Comparison of ENCODE assay signal across 26 cellular contexts in the genomic region with DNA sequence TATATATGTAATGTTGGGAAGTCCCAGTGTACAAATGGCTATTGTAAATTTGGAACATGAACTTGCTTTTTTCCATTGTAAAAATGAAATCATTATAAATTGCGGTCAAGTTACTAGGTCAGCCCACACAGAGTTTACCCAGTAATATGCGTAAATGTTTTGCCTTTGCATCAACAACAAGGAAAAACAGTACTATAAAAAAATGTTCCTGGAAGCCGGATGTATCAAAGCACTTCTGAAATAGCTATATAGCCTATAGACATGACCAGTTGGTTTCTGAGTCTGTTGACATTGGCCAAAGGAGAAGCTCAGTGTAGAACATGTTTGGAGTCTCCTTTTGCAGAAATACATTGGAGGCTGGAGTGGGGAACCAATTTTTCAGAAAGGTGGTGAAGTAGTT. TPM values are rescaled to one million over a fixed set of nuclear protein-coding genes. Genes with fewer than 3 reads are reported as not detected.
DNase-seq lines count a peak whose midpoint lies in the region; ATAC-seq and TF ChIP-seq lines count a peak whose summit lies in the region.
"Had no signal": no experiment of that assay in that cellular context is flagged by ENCODE, and none has a peak within 500 bp of the region (broad histone marks: within the 10 kb centered on the region; RNA-seq: fewer than 3 reads in every experiment).

No MANE protein-coding gene starts in this region.

- H2AFZ ChIP-seq in ACC112 (ENCODE audit: low read length, unreplicated experiment), result no peak overlapping the region

- peak overlapping the region in 1 of 3 donors; percentile 61 for H3K27ac Mint-ChIP-seq in CD4-positive, CD25-positive, alpha-beta regulatory T cell
- H3K27ac Mint-ChIP-seq: activated naive CD4-positive, alpha-beta T cell treated with anti-CD3 and anti-CD28 coated beads, Interleukin-2, amount 10 ng/mL, durations not matched to agents 7 days and 5 days had no signal

- H3K79me2 ChIP-seq in ACC112 (ENCODE audit: control insufficient read depth, insufficient read depth, low read length, unreplicated experiment), result peaks cover 88% of the 10 kb centered on the region

- ATAC-seq in CD4-positive, CD25-positive, alpha-beta regulatory T cell (ENCODE audit: low read depth in 2 of 2), result no peak
- ATAC-seq in left lung (peak; percentile 13), HG02852 (IDR thresholded peaks at IDR 0.05; ENCODE audit: unreplicated experiment) (no peak)
- ATAC-seq: GM12878; stimulated activated naive B cell treated with anti-CD40 and anti-IgM and Interleukin-4, amounts not matched to agents 10 μg/mL and 1 μg/mL and 100 μg/mL, for 72 hours had no signal

- peak overlapping the region in 1 of 4 donors; percentile 10 for H3K4me3 Mint-ChIP-seq in CD4-positive, CD25-positive, alpha-beta regulatory T cell
- H3K4me3 Mint-ChIP-seq: activated naive CD4-positive, alpha-beta T cell treated with anti-CD3 and anti-CD28 coated beads, Interleukin-2, amount 10 ng/mL, durations not matched to agents 7 days and 5 days; dendritic cell treated with granulocyte-macrophage colony-stimulating factor and Interleukin-4, amounts not matched to agents 40 ng/mL and 50 ng/mL, for 4 days; HFFc6; neural crest cell; stimulated activated naive B cell treated with anti-CD40 and anti-IgM and Interleukin-4, amounts not matched to agents 10 μg/mL and 1 μg/mL and 100 μg/mL, for 72 hours had no signal

- H3K9me3 Mint-ChIP-seq in CD4-positive, CD25-positive, alpha-beta regulatory T cell, result peaks cover 0 to 1% (median 0%) of the 10 kb centered on the region in 7 donors
- H3K9me3 Mint-ChIP-seq: activated naive CD4-positive, alpha-beta T cell treated with anti-CD3 and anti-CD28 coated beads, Interleukin-2, amount 10 ng/mL, durations not matched to agents 7 days and 5 days; CD14-positive monocyte; dendritic cell treated with granulocyte-macrophage colony-stimulating factor and Interleukin-4, amounts not matched to agents 40 ng/mL and 50 ng/mL, for 4 days; HFFc6; neural crest cell; stimulated activated naive B cell treated with anti-CD40 and anti-IgM and Interleukin-4, amounts not matched to agents 10 μg/mL and 1 μg/mL and 100 μg/mL, for 72 hours had no signal

- H3K36me3 ChIP-seq in ACC112 (ENCODE audit: insufficient read depth, low read length) (peaks cover 30% of the 10 kb centered on the region), colonic mucosa (peaks cover 11% of the 10 kb centered on the region), left lung (peaks cover 20 to 38% of the 10 kb centered on the region in 2 donors)
- H3K36me3 ChIP-seq in CD4-positive, CD25-positive, alpha-beta regulatory T cell (ENCODE audit: control insufficient read depth, insufficient read depth, low read length), result peaks cover 39% of the 10 kb centered on the region

- H3K27ac ChIP-seq in ACC112 (ENCODE audit: low read depth, low read length), result peak overlapping the region; percentile 57
- peak overlapping the region; percentile 44 for H3K27ac ChIP-seq in CD4-positive, CD25-positive, alpha-beta regulatory T cell (ENCODE audit: insufficient read depth, low read length, poor library complexity, severe bottlenecking)
- H3K27ac ChIP-seq in colonic mucosa, result peak overlapping the region; percentile 55
- H3K27ac ChIP-seq in left lung, result no peak overlapping the region
- H3K27ac ChIP-seq: cardiac muscle cell, HL-60, right atrium auricular region, SK-N-MC, suprapubic skin had no signal

- no peaks in the 10 kb centered on the region for H3K27me3 Mint-ChIP-seq in CD4-positive, CD25-positive, alpha-beta regulatory T cell
- H3K27me3 Mint-ChIP-seq: activated naive CD4-positive, alpha-beta T cell treated with anti-CD3 and anti-CD28 coated beads, Interleukin-2, amount 10 ng/mL, durations not matched to agents 7 days and 5 days; dendritic cell treated with granulocyte-macrophage colony-stimulating factor and Interleukin-4, amounts not matched to agents 40 ng/mL and 50 ng/mL, for 4 days; stimulated activated naive B cell treated with anti-CD40 and anti-IgM and Interleukin-4, amounts not matched to agents 10 μg/mL and 1 μg/mL and 100 μg/mL, for 72 hours had no signal

- no peak for DNase-seq in CD4-positive, CD25-positive, alpha-beta regulatory T cell
- DNase-seq in colonic mucosa (no peak), left lung (no peak), kidney glomerular epithelial cell (lab: John Stamatoyannopoulos, UW) (no peak), inferior parietal cortex (ENCODE audit: extremely low spot score) (no peak)
- DNase-seq: activated naive CD4-positive, alpha-beta T cell treated with anti-CD3 and anti-CD28 coated beads, Interleukin-2, amount 10 ng/mL, durations not matched to agents 7 days and 5 days; EL; glutamatergic neuron; HFFc6; kidney; NCI-H146; NCI-H446 treated with DMSO at 0.1 percent for 48 hours; stimulated activated CD4-positive, alpha-beta T cell treated with anti-CD3 and anti-CD28 coated beads, Interleukin-12 subunit alpha, Interleukin-12 subunit beta, amount 100 ng/mL, for 4 hours; stimulated activated CD4-positive, alpha-beta T cell treated with anti-CD3 and anti-CD28 coated beads, Interleukin-4, amount 100 ng/mL, for 24 hours; stimulated activated naive B cell treated with anti-CD40 and anti-IgM and Interleukin-4, amounts not matched to agents 10 μg/mL and 1 μg/mL and 100 μg/mL, for 72 hours had no signal

- intact Hi-C loops in colonic mucosa (cut with DNase I), result no loop called here
- intact Hi-C loops in left lung (cut with DNase I), result no loop called here

- H3K4me3 ChIP-seq in ACC112 (ENCODE audit: low read depth, low read length) (peak overlapping the region; percentile 27; the same call in 1 of the 2 replicates), colonic mucosa (no peak overlapping the region), left lung (no peak overlapping the region)
- peak overlapping the region; percentile 17 for H3K4me3 ChIP-seq in CD4-positive, CD25-positive, alpha-beta regulatory T cell (ENCODE audit: low read depth, low read length)
- H3K4me3 ChIP-seq: cardiac muscle cell, GM12878, right atrium auricular region, SK-N-MC, suprapubic skin had no signal

- H3K36me3 Mint-ChIP-seq in CD4-positive, CD25-positive, alpha-beta regulatory T cell, result peaks cover 16% of the 10 kb centered on the region

- H3K4me1 Mint-ChIP-seq in CD4-positive, CD25-positive, alpha-beta regulatory T cell, result peaks cover 50 to 67% (median 59%) of the 10 kb centered on the region in 4 donors

- no peaks in the 10 kb centered on the region for H3K9me3 ChIP-seq in CD4-positive, CD25-positive, alpha-beta regulatory T cell (ENCODE audit: control insufficient read depth in 2 of 2, low read length in 2 of 2)
- H3K9me3 ChIP-seq in colonic mucosa, result no peaks in the 10 kb centered on the region
- no peaks in the 10 kb centered on the region for H3K9me3 ChIP-seq in left lung
- H3K9me3 ChIP-seq: right atrium auricular region, suprapubic skin had no signal

- no peak overlapping the region for H3K9ac ChIP-seq in colonic mucosa (ENCODE audit: low read depth in 2 of 2, low read length in 2 of 2)

- H3K27me3 ChIP-seq in ACC112 (ENCODE audit: insufficient read depth, low read length) (no peaks in the 10 kb centered on the region), colonic mucosa (no peaks in the 10 kb centered on the region), left lung (no peaks in the 10 kb centered on the region)
- H3K27me3 ChIP-seq in CD4-positive, CD25-positive, alpha-beta regulatory T cell (ENCODE audit: control insufficient read depth, insufficient read depth, low read length), result no peaks in the 10 kb centered on the region
- H3K27me3 ChIP-seq: cardiac muscle cell, right atrium auricular region, suprapubic skin had no signal

- H3K4me1 ChIP-seq in ACC112 (ENCODE audit: control insufficient read depth, insufficient read depth, low read length, unreplicated experiment) (peaks cover 54% of the 10 kb centered on the region), colonic mucosa (peaks cover 7% of the 10 kb centered on the region), left lung (peaks cover 26 to 60% of the 10 kb centered on the region in 2 donors)
- peaks cover 45% of the 10 kb centered on the region for H3K4me1 ChIP-seq in CD4-positive, CD25-positive, alpha-beta regulatory T cell (ENCODE audit: control insufficient read depth, insufficient read depth, low read length, poor library complexity, severe bottlenecking)

- TF ChIP-seq CTCF in colonic mucosa (IDR thresholded peaks at IDR 0.05) (no peak), left lung (IDR thresholded peaks at IDR 0.05) (no peak)

RNA-seq across cellular contexts. Expression of a gene that starts 23.2 kb away (rescaled TPM):
- 177 TPM for total RNA-seq in CD4-positive, CD25-positive, alpha-beta regulatory T cell
- polyA plus RNA-seq in CD4-positive, CD25-positive, alpha-beta regulatory T cell, result 10 to 100 TPM; 46.6 to 82.2 (median 47.4) TPM
- total RNA-seq in colonic mucosa (100 to 1,000 TPM; 403 to 426 TPM), left lung (100 to 1,000 TPM; 289 to 432 TPM)

Comparison
In these comparisons a context has a peak if more than half of its experiments do, and no peak if none do; other contexts are left out.
1. H3K27ac ChIP-seq: peak in ACC112 (single experiment), CD4-positive, CD25-positive, alpha-beta regulatory T cell (single experiment) and colonic mucosa (single experiment); none in left lung (0 of 2).
2. H3K4me3 ChIP-seq: peak in ACC112 (single experiment) and CD4-positive, CD25-positive, alpha-beta regulatory T cell (single experiment); none in colonic mucosa (single experiment) and left lung (0 of 2).